1 cellular context compared by ENCODE assay signal in genomic region chr6:27565839-27566779, GRCh38.
TF ChIP-seq lines count a peak whose summit lies in the region.

No MANE protein-coding gene starts in this region.

TF ChIP-seq in HEK293, 187 proteins besides CTCF, POLR2A, EP300 and RAD21 (continued from another document and continues in another):
- TF ChIP-seq PRDM2 (tag by site-specific recombination; IDR thresholded peaks at IDR 0.05; ENCODE audit: borderline replicate concordance) (no peak), ZNF132 (tag by site-specific recombination; IDR thresholded peaks at IDR 0.05; ENCODE audit: borderline replicate concordance) (no peak), ZNF626 (tag by site-specific recombination; IDR thresholded peaks at IDR 0.05) (no peak), ZNF184 (tag by site-specific recombination; IDR thresholded peaks at IDR 0.05) (no peak), ZNF416 (tag by site-specific recombination; IDR thresholded peaks at IDR 0.05) (no peak), ZNF843 (tag by site-specific recombination; IDR thresholded peaks at IDR 0.05) (peak; percentile 20; the same call in 1 of the 2 replicates), ZNF707 (tag by site-specific recombination; IDR thresholded peaks at IDR 0.05) (no peak), ZNF555 (tag by site-specific recombination; conservative IDR thresholded peaks at IDR 0.05) (no peak), ZNF18 (tag by site-specific recombination; IDR thresholded peaks at IDR 0.05) (no peak), INSM2 (tag by site-specific recombination; IDR thresholded peaks at IDR 0.05) (peak; percentile 90), ZNF174 (tag by site-specific recombination; IDR thresholded peaks at IDR 0.05) (no peak), ZNF202 (tag by site-specific recombination; IDR thresholded peaks at IDR 0.05; ENCODE audit: borderline replicate concordance) (no peak), ZNF341 (tag by site-specific recombination; IDR thresholded peaks at IDR 0.05; ENCODE audit: low read depth) (peak; percentile 43; the same call in 1 of the 2 replicates), ZSCAN30 (tag by site-specific recombination; IDR thresholded peaks at IDR 0.05) (peak; percentile 44; the same call in 1 of the 2 replicates), ZNF518A (tag by site-specific recombination; conservative IDR thresholded peaks at IDR 0.05; ENCODE audit: low read depth) (0 out of 2 replicates have a peak, but pooled peaks have one; percentile 27), KLF9 (tag by site-specific recombination; IDR thresholded peaks at IDR 0.05; ENCODE audit: low read depth) (peak; percentile 45), REST (tag by site-specific recombination; IDR thresholded peaks at IDR 0.05) (no peak), ZNF792 (tag by site-specific recombination; IDR thresholded peaks at IDR 0.05) (no peak), ZFP37 (tag by site-specific recombination; IDR thresholded peaks at IDR 0.05) (0 out of 2 replicates have a peak, but pooled peaks have one; percentile 78), ZNF280D (tag by site-specific recombination; IDR thresholded peaks at IDR 0.05) (no peak), ZFHX2 (tag by site-specific recombination; conservative IDR thresholded peaks at IDR 0.05) (no peak), MYNN (tag by site-specific recombination; IDR thresholded peaks at IDR 0.05; ENCODE audit: borderline replicate concordance) (no peak), GLI4 (tag by site-specific recombination; IDR thresholded peaks at IDR 0.05) (no peak), IKZF3 (tag by site-specific recombination; IDR thresholded peaks at IDR 0.05) (no peak), KLF10 (tag by site-specific recombination; IDR thresholded peaks at IDR 0.05) (no peak), ZNF791 (tag by site-specific recombination; IDR thresholded peaks at IDR 0.05) (no peak), KLF8 (tag by site-specific recombination; IDR thresholded peaks at IDR 0.05) (peak; percentile 80), HOXC10 (CRISPR knock-in tag; IDR thresholded peaks at IDR 0.05) (no peak), SCRT2 (tag by site-specific recombination; IDR thresholded peaks at IDR 0.05) (peak; percentile 48; the same call in 1 of the 2 replicates), ZNF645 (tag by site-specific recombination; IDR thresholded peaks at IDR 0.05) (no peak), ZNF501 (tag by site-specific recombination; IDR thresholded peaks at IDR 0.05) (peak; percentile 66; the same call in 1 of the 2 replicates)
